11 cellular contexts compared by ENCODE assay signal in genomic region chr7:5598769-5599371, GRCh38. TPM values are rescaled to one million over a fixed set of nuclear protein-coding genes. Genes with fewer than 3 reads are reported as not detected.
DNase-seq lines count a peak whose midpoint lies in the region; ATAC-seq, FAIRE-seq and TF ChIP-seq lines count a peak whose summit lies in the region.
"Had no signal": no experiment of that assay in that cellular context is flagged by ENCODE, and none has a peak within 500 bp of the region (broad histone marks: within the 10 kb centered on the region; RNA-seq: fewer than 3 reads in every experiment).

No MANE protein-coding gene starts in this region.

- CTCF ChIA-PET in RWPE1 (lab: Yijun Ruan, JAX), result no interaction called here

- TF ChIP-seq EP300 in transverse colon (IDR thresholded peaks at IDR 0.05; ENCODE audit: low read depth), result no peak

- H2AFZ ChIP-seq in hepatocyte, result no peak overlapping the region

- intact Hi-C loops in transverse colon (cut with DNase I; ENCODE audit: low total_unique reads) (no loop called here), colonic mucosa (cut with DNase I) (no loop called here)

- H3K36me3 ChIP-seq in hepatocyte (replicated peaks; ENCODE audit: insufficient read depth, low read depth), result no peaks in the 10 kb centered on the region
- H3K36me3 ChIP-seq in transverse colon, result no peaks in the 10 kb centered on the region
- no peaks in the 10 kb centered on the region for H3K36me3 ChIP-seq in colonic mucosa

- H3K9ac ChIP-seq in colonic mucosa (ENCODE audit: low read depth in 2 of 2, low read length in 2 of 2), result no peak overlapping the region

- no peaks in the 10 kb centered on the region for H3K9me3 ChIP-seq in hepatocyte (ENCODE audit: low read depth)
- H3K9me3 ChIP-seq in transverse colon, result no peaks in the 10 kb centered on the region
- no peaks in the 10 kb centered on the region for H3K9me3 ChIP-seq in colonic mucosa
- H3K9me3 ChIP-seq: upper lobe of left lung had no signal

- no peak overlapping the region for H3K4me3 ChIP-seq in hepatocyte
- H3K4me3 ChIP-seq in transverse colon, result no peak overlapping the region
- H3K4me3 ChIP-seq in colonic mucosa, result no peak overlapping the region
- H3K4me3 ChIP-seq: upper lobe of left lung had no signal

- H3K9me2 ChIP-seq in hepatocyte (replicated peaks; ENCODE audit: insufficient read depth), result no peaks in the 10 kb centered on the region

- peaks cover 33% of the 10 kb centered on the region for H4K20me1 ChIP-seq in hepatocyte (ENCODE audit: insufficient read depth, poor library complexity, severe bottlenecking)

- H3K79me2 ChIP-seq in hepatocyte, result peaks cover 96% of the 10 kb centered on the region

- no peak for ATAC-seq in GM18502 (IDR thresholded peaks at IDR 0.05; ENCODE audit: poor library complexity, unreplicated experiment)

- peak overlapping the region; percentile 96 for H3K4me2 ChIP-seq in hepatocyte

- DNase-seq in NCI-H748 (lab: John Stamatoyannopoulos, UW; ENCODE audit: unreplicated experiment) (peak; percentile 66), NCI-H748 treated with DMSO at 0.1 percent for 48 hours (lab: John Stamatoyannopoulos, UW) (no peak), RWPE1 (ENCODE audit: low spot score) (no peak), hepatocyte (ENCODE audit: low spot score) (peak; percentile 85), transverse colon (peak; percentile 24), colonic mucosa (no peak), HTR-8/SVneo (ENCODE audit: insufficient read length, low spot score) (no peak)
- DNase-seq: ACHN, NCI-H2171 treated with DMSO at 0.1 percent for 48 hours had no signal

- TF ChIP-seq CTCF in RWPE1 (conservative IDR thresholded peaks at IDR 0.05; ENCODE audit: low read depth) (no peak), hepatocyte (IDR thresholded peaks at IDR 0.05; ENCODE audit: poor library complexity) (no peak), transverse colon (IDR thresholded peaks at IDR 0.05) (no peak), colonic mucosa (IDR thresholded peaks at IDR 0.05) (no peak)

- H3K4me1 ChIP-seq in hepatocyte (ENCODE audit: insufficient read depth) (peaks cover 43% of the 10 kb centered on the region), transverse colon (peaks cover 8 to 34% (median 25%) of the 10 kb centered on the region in 4 donors), colonic mucosa (peaks cover 9% of the 10 kb centered on the region)

- POLR2A ChIA-PET in RWPE1 (lab: Yijun Ruan, JAX; ENCODE audit: low non-redundant PET), result no interaction called here

- H3K27me3 ChIP-seq in hepatocyte (peaks cover 6% of the 10 kb centered on the region), transverse colon (peaks cover 27% of the 10 kb centered on the region), colonic mucosa (peaks cover 14% of the 10 kb centered on the region)

- WGBS in hepatocyte (ENCODE audit: low lambda C conversion rate, missing lambda C conversion rate), result 55% methylated on average over 16 of the region's 21 CpGs
- WGBS in transverse colon (ENCODE audit: low coverage in 1 of 2), 2 donors, result 37% methylated on average over 18 of the region's 21 CpGs; no CpG with 5 or more reads in 1 of the 2 donors

- H3K27ac ChIP-seq in RWPE1 (peak overlapping the region; percentile 99), hepatocyte (peak overlapping the region; percentile 95), transverse colon (no peak overlapping the region), colonic mucosa (no peak overlapping the region)

- no peak for TF ChIP-seq POLR2A in transverse colon (IDR thresholded peaks at IDR 0.05)

- in situ Hi-C loops in transverse colon (cut with MboI; ENCODE audit: low pct_ligation_motif_present in 1 of 4, low pct_unique_long_range_greater_than_20kb in 1 of 4, low sequenced_read_pairs in 3 of 4), result no loop called here

- no peak for FAIRE-seq in HTR-8/SVneo (lab: Jason Lieb, UNC)

RNA-seq across cellular contexts. Expression of gene FSCN1, which starts 6.3 kb away (rescaled TPM):
- 82.9 and 117 TPM in 2 replicates for total RNA-seq in hepatocyte
- 120 and 132 TPM in 2 replicates for polyA plus RNA-seq in hepatocyte
- 10 to 100 TPM in 2 of 4 donors, 1 to 10 TPM in 2; 6.2 to 18.3 (median 10.7) TPM for total RNA-seq in transverse colon
- 10 to 100 TPM in 1 of 2 donors, 1 to 10 TPM in 1; 9.2 to 11.2 TPM for total RNA-seq in colonic mucosa

Comparison
In these comparisons a context has a peak if more than half of its experiments do, and no peak if none do; other contexts are left out.
1. DNase-seq: peak in NCI-H748 (single experiment), hepatocyte (single experiment) and transverse colon (single experiment); none in NCI-H748 treated with DMSO at 0.1 percent for 48 hours (single experiment), RWPE1 (single experiment), colonic mucosa (single experiment) and HTR-8/SVneo (single experiment).
2. H3K27ac ChIP-seq: peak in RWPE1 (single experiment) and hepatocyte (single experiment); none in transverse colon (0 of 4) and colonic mucosa (single experiment).